ENCODE assay signal across 20 cellular contexts in the genomic region with DNA sequence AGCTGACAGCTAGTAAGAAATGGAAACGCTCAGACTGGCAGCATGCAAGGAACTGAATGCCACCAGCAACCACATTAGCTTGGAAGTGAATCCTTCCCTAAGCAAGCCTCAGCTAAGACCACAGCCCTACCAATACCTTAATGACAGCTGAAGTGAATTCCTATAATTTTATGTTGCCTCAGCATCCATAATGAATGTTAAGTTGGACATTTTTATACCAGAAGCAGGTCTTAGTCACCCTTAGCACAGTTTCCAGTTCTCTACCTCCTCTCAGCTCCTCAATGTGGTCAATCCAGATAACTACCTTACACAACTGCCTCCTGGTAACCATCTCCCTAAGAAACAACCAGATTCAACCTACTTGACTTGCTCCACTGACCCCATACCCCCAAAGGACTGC.
"Had no signal": no experiment of that assay in that cellular context is flagged by ENCODE, and none has a peak within 500 bp of the region (broad histone marks: within the 10 kb centered on the region; RNA-seq: fewer than 3 reads in every experiment).

No MANE protein-coding gene starts in this region.

- H3K27me3 ChIP-seq: brain microvascular endothelial cell, gastroesophageal sphincter, heart right ventricle, right atrium auricular region, suprapubic skin, transverse colon, uterus had no signal

- H3K9me3 ChIP-seq: gastroesophageal sphincter, heart right ventricle, left ventricle myocardium inferior, right atrium auricular region, suprapubic skin, transverse colon, uterus had no signal

- H3K4me1 ChIP-seq: gastroesophageal sphincter, heart right ventricle, left ventricle myocardium inferior, right atrium auricular region, suprapubic skin, uterus had no signal

- H3K4me3 ChIP-seq: coronary artery, gastroesophageal sphincter, heart right ventricle, left ventricle myocardium inferior, right atrium auricular region, suprapubic skin, transverse colon, uterus had no signal

- DNase-seq: activated CD4-positive, alpha-beta memory T cell treated with anti-CD3 and anti-CD28 coated beads for 36 hours; activated CD4-positive, alpha-beta T cell treated with anti-CD3 and anti-CD28 coated beads for 4 hours; activated T-cell treated with anti-CD3 and anti-CD28 coated beads for 4 hours; amniotic stem cell; brain microvascular endothelial cell; heart right ventricle; kidney glomerular epithelial cell; left ventricle myocardium inferior; mammary epithelial cell; naive B cell; stimulated activated CD4-positive, alpha-beta T cell treated with anti-CD3 and anti-CD28 coated beads, Interleukin-15, amount 100 ng/mL, for 24 hours; stimulated activated CD4-positive, alpha-beta T cell treated with anti-CD3 and anti-CD28 coated beads, Interleukin-2, amount 100 ng/mL, for 48 hours; stimulated activated naive CD8-positive, alpha-beta T cell treated with anti-CD3 and anti-CD28 coated beads, Interleukin-15, amount 100 ng/mL, for 72 hours; transverse colon; uterus had no signal

- ATAC-seq: gastroesophageal sphincter; heart right ventricle; stimulated activated naive CD8-positive, alpha-beta T cell treated with anti-CD3 and anti-CD28 coated beads, Interleukin-15, amount 100 ng/mL, for 72 hours; WTC11 had no signal

- H3K27ac ChIP-seq: brain microvascular endothelial cell, coronary artery, gastroesophageal sphincter, heart right ventricle, left ventricle myocardium inferior, right atrium auricular region, suprapubic skin, transverse colon, uterus had no signal

- H3K36me3 ChIP-seq: left ventricle myocardium inferior, right atrium auricular region, suprapubic skin, transverse colon, uterus had no signal
